Comparison of ENCODE assay signal across 21 cellular contexts in the genomic region with DNA sequence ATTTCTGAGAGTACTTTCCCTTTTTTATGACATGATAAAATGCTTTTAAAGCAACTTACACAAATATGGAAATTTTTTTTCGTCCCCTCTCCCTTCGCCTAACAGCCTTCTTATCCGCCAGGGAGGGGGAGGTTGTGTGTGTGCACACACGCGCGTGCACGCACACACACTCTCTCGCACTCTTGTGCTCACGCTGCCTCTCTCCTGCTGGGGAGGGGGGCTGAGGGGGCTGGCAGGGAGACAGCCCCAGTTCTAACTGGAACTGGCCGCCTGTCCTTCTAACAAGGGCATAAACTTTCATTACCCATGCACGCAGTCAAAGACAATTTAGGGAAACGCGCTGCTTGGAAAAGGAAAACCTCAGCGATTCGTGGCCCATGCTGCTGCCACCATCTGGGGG.
DNase-seq lines count a peak whose midpoint lies in the region; ATAC-seq and TF ChIP-seq lines count a peak whose summit lies in the region.
"Had no signal": no experiment of that assay in that cellular context is flagged by ENCODE, and none has a peak within 500 bp of the region (broad histone marks: within the 10 kb centered on the region; RNA-seq: fewer than 3 reads in every experiment).

No MANE protein-coding gene starts in this region.

- TF ChIP-seq CTCF in 22Rv1 (IDR thresholded peaks at IDR 0.05) (no peak), gastroesophageal sphincter (IDR thresholded peaks at IDR 0.05) (no peak), prostate gland (IDR thresholded peaks at IDR 0.05) (no peak), left lung (IDR thresholded peaks at IDR 0.05) (no peak)

- H3K27ac Mint-ChIP-seq in activated CD8-positive, alpha-beta T cell treated with anti-CD3 and anti-CD28 coated beads, Interleukin-2, amount 10 ng/mL, durations not matched to agents 7 days and 5 days, result no peak overlapping the region
- H3K27ac Mint-ChIP-seq: activated naive CD8-positive, alpha-beta T cell treated with anti-CD3 and anti-CD28 coated beads, Interleukin-2, amount 10 ng/mL, durations not matched to agents 7 days and 5 days; memory B cell had no signal

- H3K27ac ChIP-seq in 22Rv1 (0 out of 2 replicates have a peak overlapping the region, but pooled peaks have one; percentile 12), gastroesophageal sphincter (peak overlapping the region in 3 of 4 donors; percentile 90 to 95 (median 93)), prostate gland (peak overlapping the region; percentile 91 to 96), left lung (peak overlapping the region in 1 of 2 donors; percentile 57)

- DNase-seq in NCI-H526 (lab: John Stamatoyannopoulos, UW) (peak; percentile 51 to 78), prostate gland (ENCODE audit: low spot score) (no peak), left lung (no peak)
- no peak for DNase-seq in activated CD8-positive, alpha-beta T cell treated with anti-CD3 and anti-CD28 coated beads, Interleukin-2, amount 10 ng/mL, durations not matched to agents 7 days and 5 days
- DNase-seq in activated CD4-positive, alpha-beta T cell treated with anti-CD3 and anti-CD28 coated beads, Interleukin-2, amount 50 U/mL, for 4 hours, result no peak
- DNase-seq: activated effector memory CD4-positive, alpha-beta T cell treated with Interleukin-2 at 50 U/mL for 16 hours; activated naive CD8-positive, alpha-beta T cell treated with anti-CD3 and anti-CD28 coated beads, Interleukin-2, amount 10 ng/mL, durations not matched to agents 7 days and 5 days; dermis blood vessel endothelial cell; DMS53; kidney glomerular epithelial cell; NCI-H1105; NCI-H187 treated with DMSO at 0.1 percent for 48 hours; NCI-H524 treated with DMSO at 0.1 percent for 48 hours; stimulated activated CD4-positive, alpha-beta T cell treated with anti-CD3 and anti-CD28 coated beads, Interleukin-2, amount 100 ng/mL, for 24 hours; T-helper 1 cell had no signal

- intact Hi-C loops in prostate gland (cut with DNase I), result no loop called here
- intact Hi-C loops in left lung (cut with DNase I), result no loop called here

- 40 to 71% methylated on average over 2 to 6 of the region's 15 CpGs for WGBS in gastroesophageal sphincter (ENCODE audit: low coverage in 1 of 2), 2 donors
- 64% methylated on average over 15 of the region's 15 CpGs for WGBS in prostate gland

- ATAC-seq in gastroesophageal sphincter (no peak), GM21576 (IDR thresholded peaks at IDR 0.05; ENCODE audit: unreplicated experiment) (no peak), left lung (no peak)
- no peak for ATAC-seq in activated CD8-positive, alpha-beta T cell treated with anti-CD3 and anti-CD28 coated beads, Interleukin-2, amount 10 ng/mL, durations not matched to agents 7 days and 5 days
- ATAC-seq: activated CD4-positive, CD25-positive, alpha-beta regulatory T cell treated with anti-CD3 and anti-CD28 coated beads, Interleukin-2, amount 50 U/mL, for 24 hours had no signal

- no peaks in the 10 kb centered on the region for H3K36me3 ChIP-seq in gastroesophageal sphincter
- no peaks in the 10 kb centered on the region for H3K36me3 ChIP-seq in prostate gland
- no peaks in the 10 kb centered on the region for H3K36me3 ChIP-seq in left lung

- H3K4me3 Mint-ChIP-seq in activated CD8-positive, alpha-beta T cell treated with anti-CD3 and anti-CD28 coated beads, Interleukin-2, amount 10 ng/mL, durations not matched to agents 7 days and 5 days, result no peak overlapping the region
- H3K4me3 Mint-ChIP-seq: activated naive CD8-positive, alpha-beta T cell treated with anti-CD3 and anti-CD28 coated beads, Interleukin-2, amount 10 ng/mL, durations not matched to agents 7 days and 5 days; central memory CD8-positive, alpha-beta T cell; memory B cell had no signal

- CTCF ChIA-PET in activated CD8-positive, alpha-beta T cell treated with anti-CD3 and anti-CD28 coated beads, Interleukin-2, amount 10 ng/mL, durations not matched to agents 7 days and 5 days (lab: Charles Lee), result no interaction called here

- H3K4me1 ChIP-seq in gastroesophageal sphincter (peaks cover 0 to 100% (median 55%) of the 10 kb centered on the region in 3 donors), prostate gland (replicated peaks) (peaks cover 89% of the 10 kb centered on the region), left lung (peaks cover 10 to 76% of the 10 kb centered on the region in 2 donors)

- H3K9me3 ChIP-seq in gastroesophageal sphincter (no peaks in the 10 kb centered on the region), prostate gland (no peaks in the 10 kb centered on the region), left lung (no peaks in the 10 kb centered on the region)

- TF ChIP-seq EP300 in gastroesophageal sphincter (IDR thresholded peaks at IDR 0.05), result no peak

- no peaks in the 10 kb centered on the region for H3K36me3 Mint-ChIP-seq in activated CD8-positive, alpha-beta T cell treated with anti-CD3 and anti-CD28 coated beads, Interleukin-2, amount 10 ng/mL, durations not matched to agents 7 days and 5 days (ENCODE audit: low read depth)
- H3K36me3 Mint-ChIP-seq: activated naive CD8-positive, alpha-beta T cell treated with anti-CD3 and anti-CD28 coated beads, Interleukin-2, amount 10 ng/mL, durations not matched to agents 7 days and 5 days; memory B cell had no signal

- H3K27me3 ChIP-seq in gastroesophageal sphincter (no peaks in the 10 kb centered on the region), prostate gland (replicated peaks; ENCODE audit: insufficient read depth) (no peaks in the 10 kb centered on the region), left lung (no peaks in the 10 kb centered on the region)

- no peak overlapping the region for H3K4me3 ChIP-seq in gastroesophageal sphincter
- no peak overlapping the region for H3K4me3 ChIP-seq in prostate gland
- no peak overlapping the region for H3K4me3 ChIP-seq in left lung

- TF ChIP-seq POLR2A in gastroesophageal sphincter (IDR thresholded peaks at IDR 0.05) (no peak), prostate gland (IDR thresholded peaks at IDR 0.05) (no peak)

- no peaks in the 10 kb centered on the region for H3K27me3 Mint-ChIP-seq in activated CD8-positive, alpha-beta T cell treated with anti-CD3 and anti-CD28 coated beads, Interleukin-2, amount 10 ng/mL, durations not matched to agents 7 days and 5 days (ENCODE audit: low read depth)
- H3K27me3 Mint-ChIP-seq: activated naive CD8-positive, alpha-beta T cell treated with anti-CD3 and anti-CD28 coated beads, Interleukin-2, amount 10 ng/mL, durations not matched to agents 7 days and 5 days; central memory CD8-positive, alpha-beta T cell; memory B cell had no signal

- H3K4me1 Mint-ChIP-seq in activated CD8-positive, alpha-beta T cell treated with anti-CD3 and anti-CD28 coated beads, Interleukin-2, amount 10 ng/mL, durations not matched to agents 7 days and 5 days (ENCODE audit: low read depth), result no peaks in the 10 kb centered on the region
- H3K4me1 Mint-ChIP-seq: activated naive CD8-positive, alpha-beta T cell treated with anti-CD3 and anti-CD28 coated beads, Interleukin-2, amount 10 ng/mL, durations not matched to agents 7 days and 5 days had no signal

- POLR2A ChIA-PET in activated CD8-positive, alpha-beta T cell treated with anti-CD3 and anti-CD28 coated beads, Interleukin-2, amount 10 ng/mL, durations not matched to agents 7 days and 5 days (lab: Charles Lee), result interaction anchor here (0.7 kb wide), 1 partner anchor 16 kb away, joined by 3 read pairs; no protein-coding TSS in a partner anchor

- H3K9me3 Mint-ChIP-seq in activated CD8-positive, alpha-beta T cell treated with anti-CD3 and anti-CD28 coated beads, Interleukin-2, amount 10 ng/mL, durations not matched to agents 7 days and 5 days (ENCODE audit: insufficient read depth), result no peaks in the 10 kb centered on the region
- H3K9me3 Mint-ChIP-seq: activated naive CD8-positive, alpha-beta T cell treated with anti-CD3 and anti-CD28 coated beads, Interleukin-2, amount 10 ng/mL, durations not matched to agents 7 days and 5 days; central memory CD8-positive, alpha-beta T cell; memory B cell had no signal

Comparison
In these comparisons a context has a peak if more than half of its experiments do, and no peak if none do; other contexts are left out.
1. DNase-seq: peak in NCI-H526 (2 of 2); none in prostate gland (single experiment), activated CD8-positive, alpha-beta T cell treated with anti-CD3 and anti-CD28 coated beads, Interleukin-2, amount 10 ng/mL, durations not matched to agents 7 days and 5 days (single experiment), activated CD4-positive, alpha-beta T cell treated with anti-CD3 and anti-CD28 coated beads, Interleukin-2, amount 50 U/mL, for 4 hours (0 of 2) and left lung (0 of 2).